ENCODE assay signal across 1 cellular context in genomic region chr21:22421416-22422190, GRCh38.
TF ChIP-seq lines count a peak whose summit lies in the region.

No MANE protein-coding gene starts in this region.

TF ChIP-seq in GM23338, 12 proteins besides CTCF, POLR2A, EP300 and RAD21 (continued from another document):
- TF ChIP-seq ZNF462 (CRISPR knock-in tag; IDR thresholded peaks at IDR 0.05) (no peak), CREB1 (CRISPR knock-in tag; IDR thresholded peaks at IDR 0.05; ENCODE audit: low read depth) (no peak), EZH2 (IDR thresholded peaks at IDR 0.05; ENCODE audit: low read depth, unreplicated experiment) (no peak)
